ENCODE assay signal across 28 cellular contexts in genomic region chr5:9347541-9348295, GRCh38.
DNase-seq lines count a peak whose midpoint lies in the region; ATAC-seq and TF ChIP-seq lines count a peak whose summit lies in the region.
"Had no signal": no experiment of that assay in that cellular context is flagged by ENCODE, and none has a peak within 500 bp of the region (broad histone marks: within the 10 kb centered on the region; RNA-seq: fewer than 3 reads in every experiment).

No MANE protein-coding gene starts in this region.

- H3K36me3 ChIP-seq in ACC112 (ENCODE audit: insufficient read depth, low read length) (no peaks in the 10 kb centered on the region), MM.1S (replicated peaks; ENCODE audit: insufficient read depth, low read length) (no peaks in the 10 kb centered on the region), adipocyte (ENCODE audit: control insufficient read depth, insufficient read depth, low read length, severe bottlenecking) (no peaks in the 10 kb centered on the region), lower lobe of right lung (no peaks in the 10 kb centered on the region), esophagus squamous epithelium (no peaks in the 10 kb centered on the region), SK-N-SH (replicated peaks in 1 of 2; ENCODE audit: control insufficient read depth in 1 of 2, insufficient read depth in 2 of 2, low read length in 1 of 2) (no peaks in the 10 kb centered on the region)
- H3K36me3 ChIP-seq: right atrium auricular region, spleen, thoracic aorta, uterus had no signal

- peak overlapping the region; percentile 48; the same call in 1 of the 2 replicates for H3K4me2 ChIP-seq in MM.1S (ENCODE audit: low read depth, low read length)
- no peak overlapping the region for H3K4me2 ChIP-seq in SK-N-SH
- H3K4me2 ChIP-seq: A549 had no signal

- DNase-seq in MM.1S (no peak), adipocyte (ENCODE audit: low read depth) (peak; percentile 42), lower lobe of right lung (no peak), esophagus squamous epithelium (lab: John Stamatoyannopoulos, UW) (no peak), SK-N-SH (no peak)
- DNase-seq in activated effector memory CD4-positive, alpha-beta T cell treated with anti-CD3 and anti-CD28 coated beads, Interleukin-2, amount 50 U/mL, for 16 hours = no peak
- DNase-seq: activated B cell treated with CpG ODN at 0.5 μM for 24 hours; activated CD4-positive, alpha-beta T cell treated with anti-CD3 and anti-CD28 coated beads, Interleukin-2, amount 10 ng/mL, durations not matched to agents 7 days and 5 days; activated gamma-delta T cell; activated naive CD8-positive, alpha-beta T cell treated with anti-CD3 and anti-CD28 coated beads, Interleukin-2, amount 10 ng/mL, durations not matched to agents 7 days and 5 days; AML-193; CD4-positive, CD25-positive, alpha-beta regulatory T cell; DND-41; endodermal cell; GF-D8; NCI-H1417; NCI-H2029 treated with DMSO at 0.1 percent for 48 hours; NCI-H69; posterior cingulate gyrus; spleen; stimulated activated CD8-positive, alpha-beta memory T cell treated with anti-CD3 and anti-CD28 coated beads, Interleukin-4, amount 100 ng/mL, for 48 hours; uterus had no signal

- TF ChIP-seq POLR2A in esophagus squamous epithelium (IDR thresholded peaks at IDR 0.05) = no peak

- no peaks in the 10 kb centered on the region for H4K20me1 ChIP-seq in MM.1S (ENCODE audit: insufficient read depth, low read length)
- no peaks in the 10 kb centered on the region for H4K20me1 ChIP-seq in SK-N-SH (ENCODE audit: insufficient read depth)

- H3K4me3 ChIP-seq in ACC112 (ENCODE audit: low read depth, low read length) = no peak overlapping the region
- 0 out of 2 replicates have a peak overlapping the region, but pooled peaks have one; percentile 25 for H3K4me3 ChIP-seq in MM.1S (ENCODE audit: low read length)
- peak overlapping the region; percentile 17 for H3K4me3 ChIP-seq in adipocyte (ENCODE audit: low read length)
- H3K4me3 ChIP-seq in lower lobe of right lung = no peak overlapping the region
- H3K4me3 ChIP-seq in esophagus squamous epithelium = no peak overlapping the region
- no peak overlapping the region for H3K4me3 ChIP-seq in SK-N-SH (ENCODE audit: low read depth in 2 of 2, low read length in 1 of 2)
- H3K4me3 ChIP-seq: A549, right atrium auricular region, spleen, thoracic aorta, uterus had no signal

- H3K27ac ChIP-seq in ACC112 (ENCODE audit: low read depth, low read length) (peak overlapping the region; percentile 28; the same call in 1 of the 2 replicates), MM.1S (ENCODE audit: low read length) (peak overlapping the region; percentile 47; the same call in 1 of the 2 replicates), lower lobe of right lung (peak overlapping the region; percentile 36), esophagus squamous epithelium (no peak overlapping the region), SK-N-SH (ENCODE audit: low read depth in 2 of 2, low read length in 1 of 2) (peak overlapping the region in 1 of 2 experiments; percentile 50; a peak in 1 of 4 replicates)
- H3K27ac ChIP-seq: A549, right atrium auricular region, spleen, thoracic aorta, uterus had no signal

- H3K9me2 ChIP-seq in MM.1S (replicated peaks; ENCODE audit: insufficient read depth, low read length) (no peaks in the 10 kb centered on the region), SK-N-SH (no peaks in the 10 kb centered on the region)

- ATAC-seq in lower lobe of right lung = no peak
- no peak for ATAC-seq in HG03442 (IDR thresholded peaks at IDR 0.05; ENCODE audit: unreplicated experiment)
- ATAC-seq: A549, esophagus mucosa had no signal

- H3K9ac ChIP-seq in MM.1S (ENCODE audit: low read length) (no peak overlapping the region), adipocyte (ENCODE audit: low read length) (peak overlapping the region; percentile 34), SK-N-SH (no peak overlapping the region)

- WGBS in esophagus squamous epithelium, 2 donors = 69 to 75% methylated on average over 7 of the region's 7 CpGs
- 44% methylated on average over 7 of the region's 7 CpGs for WGBS in SK-N-SH (ENCODE audit: low lambda C conversion rate)

- intact Hi-C loops in lower lobe of right lung (cut with DNase I) = no loop called here
- intact Hi-C loops in esophagus squamous epithelium (cut with DNase I) = no loop called here

- TF ChIP-seq EP300 in SK-N-SH (IDR thresholded peaks at IDR 0.05; ENCODE audit: borderline replicate concordance in 1 of 2, low read depth in 1 of 2, low read length in 1 of 2) = no peak

- no peak for TF ChIP-seq RAD21 in SK-N-SH (IDR thresholded peaks at IDR 0.05; ENCODE audit: low read length)

- no peaks in the 10 kb centered on the region for H3K9me3 ChIP-seq in MM.1S (replicated peaks; ENCODE audit: insufficient read depth, low read length)
- H3K9me3 ChIP-seq in adipocyte (ENCODE audit: control insufficient read depth, low read length) = no peaks in the 10 kb centered on the region
- H3K9me3 ChIP-seq in lower lobe of right lung = no peaks in the 10 kb centered on the region
- H3K9me3 ChIP-seq in esophagus squamous epithelium = no peaks in the 10 kb centered on the region
- no peaks in the 10 kb centered on the region for H3K9me3 ChIP-seq in SK-N-SH
- H3K9me3 ChIP-seq: A549, right atrium auricular region, thoracic aorta, uterus had no signal

- H3K79me2 ChIP-seq in ACC112 (ENCODE audit: control insufficient read depth, insufficient read depth, low read length, unreplicated experiment) = no peaks in the 10 kb centered on the region
- no peaks in the 10 kb centered on the region for H3K79me2 ChIP-seq in MM.1S (ENCODE audit: low read length)
- H3K79me2 ChIP-seq in SK-N-SH (ENCODE audit: insufficient read depth) = no peaks in the 10 kb centered on the region

- CTCF ChIA-PET in SK-N-SH (lab: Yijun Ruan, JAX) = no interaction called here

- no peak overlapping the region for H2AFZ ChIP-seq in ACC112 (ENCODE audit: low read length, unreplicated experiment)
- H2AFZ ChIP-seq in MM.1S (ENCODE audit: low read length) = no peak overlapping the region
- H2AFZ ChIP-seq in SK-N-SH (ENCODE audit: low read depth) = no peak overlapping the region

- TF ChIP-seq CTCF in MM.1S (IDR thresholded peaks at IDR 0.05; ENCODE audit: low read length) (no peak), lower lobe of right lung (IDR thresholded peaks at IDR 0.05) (no peak), esophagus squamous epithelium (IDR thresholded peaks at IDR 0.05) (no peak), SK-N-SH (IDR thresholded peaks at IDR 0.05) (no peak)

- H3K4me1 ChIP-seq in ACC112 (ENCODE audit: control insufficient read depth, insufficient read depth, low read length, unreplicated experiment) (peaks cover 33% of the 10 kb centered on the region), MM.1S (ENCODE audit: low read length) (peaks cover 28% of the 10 kb centered on the region), adipocyte (ENCODE audit: control insufficient read depth, insufficient read depth, low read length) (peaks cover 55% of the 10 kb centered on the region), lower lobe of right lung (no peaks in the 10 kb centered on the region), esophagus squamous epithelium (peaks cover 4 to 25% (median 4%) of the 10 kb centered on the region in 3 donors), SK-N-SH (ENCODE audit: control insufficient read depth in 1 of 2, insufficient read depth in 2 of 2, low read depth in 1 of 2, low read length in 1 of 2) (peaks cover 5 to 14% of the 10 kb centered on the region in 2 experiments; a peak in 2 of 4 replicates)
- H3K4me1 ChIP-seq: A549, spleen, uterus had no signal

- POLR2A ChIA-PET in SK-N-SH (lab: Yijun Ruan, JAX) = no interaction called here

- no peaks in the 10 kb centered on the region for H3K27me3 ChIP-seq in ACC112 (ENCODE audit: insufficient read depth, low read length)
- H3K27me3 ChIP-seq in MM.1S (replicated peaks; ENCODE audit: insufficient read depth, low read length) = no peaks in the 10 kb centered on the region
- H3K27me3 ChIP-seq in adipocyte (replicated peaks; ENCODE audit: control insufficient read depth, insufficient read depth, low read length) = no peaks in the 10 kb centered on the region
- H3K27me3 ChIP-seq in lower lobe of right lung (ENCODE audit: low read depth) = no peaks in the 10 kb centered on the region
- H3K27me3 ChIP-seq in esophagus squamous epithelium = no peaks in the 10 kb centered on the region
- no peaks in the 10 kb centered on the region for H3K27me3 ChIP-seq in SK-N-SH (ENCODE audit: insufficient read depth)
- H3K27me3 ChIP-seq: right atrium auricular region, spleen, uterus had no signal

- H3F3A ChIP-seq in MM.1S (ENCODE audit: insufficient read depth, low read length) = no peaks in the 10 kb centered on the region
- peaks cover 5% of the 10 kb centered on the region for H3F3A ChIP-seq in SK-N-SH (replicated peaks; ENCODE audit: insufficient read depth)

TF ChIP-seq in SK-N-SH, 30 proteins besides CTCF, POLR2A, EP300 and RAD21:
- TF ChIP-seq USF2 (IDR thresholded peaks at IDR 0.05; ENCODE audit: borderline replicate concordance, low read depth, low read length) (no peak), RCOR1 (IDR thresholded peaks at IDR 0.05; ENCODE audit: low read length) (no peak)
TF ChIP-seq in SK-N-SH: peak in this region for 0.

Comparison
In these comparisons a context has a peak if more than half of its experiments do, and no peak if none do; other contexts are left out.
1. H3K27ac ChIP-seq: peak in ACC112 (single experiment), MM.1S (single experiment) and lower lobe of right lung (single experiment); none in esophagus squamous epithelium (0 of 4).
2. H3K4me3 ChIP-seq: peak in MM.1S (single experiment) and adipocyte (single experiment); none in ACC112 (single experiment), lower lobe of right lung (single experiment), esophagus squamous epithelium (0 of 4) and SK-N-SH (0 of 2).